Comparison of ENCODE assay signal across 9 cellular contexts in the genomic region with DNA sequence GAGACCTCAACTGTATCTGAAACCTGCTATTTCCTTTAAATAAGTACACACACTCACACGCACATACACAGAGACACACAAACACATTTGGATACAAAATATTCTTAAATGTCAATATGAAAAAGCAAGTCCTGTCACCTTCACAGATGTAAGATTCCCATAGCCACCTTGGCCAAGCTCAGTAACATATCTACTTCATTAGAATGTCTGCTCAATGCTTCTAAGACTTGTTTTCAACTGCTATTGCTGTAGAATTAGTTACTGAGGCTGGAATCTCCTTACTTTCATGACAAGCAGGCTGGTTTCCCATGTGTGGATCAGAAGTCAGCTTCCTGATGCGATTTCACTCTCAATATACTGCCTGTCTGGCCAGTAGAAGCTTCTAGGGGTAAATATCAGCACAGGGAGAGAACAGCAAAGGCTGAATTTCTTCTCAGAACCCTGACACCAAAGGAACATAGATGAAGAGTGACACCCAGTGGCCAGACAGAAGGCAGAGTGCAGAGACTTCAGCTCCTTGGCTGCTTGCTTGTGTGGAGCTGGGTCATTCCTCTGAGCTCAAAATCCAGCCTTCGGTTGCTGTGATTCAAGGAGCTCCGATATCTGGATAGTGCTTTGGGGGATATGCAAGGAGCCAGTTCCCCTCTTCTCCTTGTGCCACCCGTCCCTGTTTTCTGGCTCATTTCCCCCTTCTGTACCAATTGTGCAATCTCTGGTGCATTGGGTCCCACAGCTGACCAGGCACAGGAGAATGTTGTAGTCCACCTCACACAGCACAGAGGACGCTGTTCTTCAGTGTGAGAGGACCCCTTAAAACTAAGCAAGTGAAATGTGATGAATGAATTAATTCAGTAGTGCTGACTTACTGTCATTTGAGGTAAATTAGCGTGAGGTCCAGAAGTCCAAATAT. TPM values are rescaled to one million over a fixed set of nuclear protein-coding genes. Genes with fewer than 3 reads are reported as not detected.
A peak's percentile ranks its signal among the peaks of the same experiment; 100 is the strongest.
DNase-seq lines count a peak whose midpoint lies in the region; ATAC-seq and TF ChIP-seq lines count a peak whose summit lies in the region.
"Had no signal": no experiment of that assay in that cellular context is flagged by ENCODE, and none has a peak within 500 bp of the region (broad histone marks: within the 10 kb centered on the region; RNA-seq: fewer than 3 reads in every experiment).

No MANE protein-coding gene starts in this region.

- intact Hi-C loops in activated CD4-positive, alpha-beta T cell treated with anti-CD3 and anti-CD28 coated beads, Interleukin-2, amount 10 ng/mL, durations not matched to agents 24 days and 14 days (cut with micrococcal nuclease) = loop anchor here (2.0 kb wide), 1 partner anchor 382 kb away; no protein-coding TSS in a partner anchor

- no peaks in the 10 kb centered on the region for H3K36me3 Mint-ChIP-seq in activated CD4-positive, alpha-beta T cell treated with anti-CD3 and anti-CD28 coated beads, Interleukin-2, amount 10 ng/mL, durations not matched to agents 24 days and 14 days (ENCODE audit: low read depth)
- H3K36me3 Mint-ChIP-seq in endothelial cell (ENCODE audit: low read depth, unreplicated experiment) = no peaks in the 10 kb centered on the region

- H3K4me1 Mint-ChIP-seq in activated CD4-positive, alpha-beta T cell treated with anti-CD3 and anti-CD28 coated beads, Interleukin-2, amount 10 ng/mL, durations not matched to agents 24 days and 14 days = peaks cover 8% of the 10 kb centered on the region
- peaks cover 7% of the 10 kb centered on the region for H3K4me1 Mint-ChIP-seq in endothelial cell (ENCODE audit: unreplicated experiment)
- H3K4me1 Mint-ChIP-seq: IgD-negative memory B cell had no signal

- peaks cover 16% of the 10 kb centered on the region for H3K27me3 Mint-ChIP-seq in activated CD4-positive, alpha-beta T cell treated with anti-CD3 and anti-CD28 coated beads, Interleukin-2, amount 10 ng/mL, durations not matched to agents 24 days and 14 days
- peaks cover 1% of the 10 kb centered on the region for H3K27me3 Mint-ChIP-seq in endothelial cell (ENCODE audit: unreplicated experiment)

- H3K4me3 Mint-ChIP-seq in activated CD4-positive, alpha-beta T cell treated with anti-CD3 and anti-CD28 coated beads, Interleukin-2, amount 10 ng/mL, durations not matched to agents 24 days and 14 days = no peak overlapping the region
- H3K4me3 Mint-ChIP-seq in endothelial cell (ENCODE audit: unreplicated experiment) = no peak overlapping the region
- H3K4me3 Mint-ChIP-seq: IgD-negative memory B cell had no signal

- peak; percentile 84 for ATAC-seq in HG02885 (IDR thresholded peaks at IDR 0.05; ENCODE audit: poor library complexity, unreplicated experiment)

- POLR2A ChIA-PET in AG04449 (lab: Yijun Ruan, JAX) = interaction anchor here (1.2 kb wide), 1 partner anchor 79 kb away, joined by 5 read pairs; no protein-coding TSS in a partner anchor

- H3K9me3 Mint-ChIP-seq in activated CD4-positive, alpha-beta T cell treated with anti-CD3 and anti-CD28 coated beads, Interleukin-2, amount 10 ng/mL, durations not matched to agents 24 days and 14 days = no peaks in the 10 kb centered on the region
- no peaks in the 10 kb centered on the region for H3K9me3 Mint-ChIP-seq in endothelial cell (ENCODE audit: unreplicated experiment)
- H3K9me3 Mint-ChIP-seq: IgD-negative memory B cell had no signal

- DNase-seq in AG04449 (ENCODE audit: low read depth, low spot score) (peak; percentile 54), NCI-H2227 (lab: John Stamatoyannopoulos, UW; ENCODE audit: unreplicated experiment) (peak; percentile 37), endothelial cell (ENCODE audit: low spot score) (peak; percentile 62), midbrain (lab: John Stamatoyannopoulos, UW) (peak; percentile 91), superior temporal gyrus (ENCODE audit: extremely low spot score) (peak; percentile 93)
- DNase-seq in activated CD4-positive, alpha-beta T cell treated with anti-CD3 and anti-CD28 coated beads, Interleukin-2, amount 10 ng/mL, durations not matched to agents 24 days and 14 days = peak; percentile 77

- CTCF ChIA-PET in AG04449 (lab: Yijun Ruan, JAX) = interaction anchor here (0.6 to 20.4 kb wide), 59 partner anchors 10 to 935 kb away, joined by 3 to 686 read pairs (median 5); a partner anchor contains a TSS

- H3K4me3 ChIP-seq in AG04449 (ENCODE audit: low read depth, low read length) = no peak overlapping the region

- TF ChIP-seq CTCF in AG04449 (IDR thresholded peaks at IDR 0.05; ENCODE audit: insufficient read depth, low read length, missing control alignments) = peak; percentile 86
- peak; percentile 70 for TF ChIP-seq CTCF in GM12874 (IDR thresholded peaks at IDR 0.05; ENCODE audit: insufficient read depth, low read depth, low read length)
- TF ChIP-seq CTCF in endothelial cell (IDR thresholded peaks at IDR 0.05; ENCODE audit: unreplicated experiment) = peak; percentile 46

- no peak overlapping the region for H3K27ac Mint-ChIP-seq in activated CD4-positive, alpha-beta T cell treated with anti-CD3 and anti-CD28 coated beads, Interleukin-2, amount 10 ng/mL, durations not matched to agents 24 days and 14 days
- H3K27ac Mint-ChIP-seq in endothelial cell (ENCODE audit: unreplicated experiment) = no peak overlapping the region
- H3K27ac Mint-ChIP-seq: IgD-negative memory B cell had no signal

RNA-seq across cellular contexts. Expression of a gene that starts 26.6 kb away (rescaled TPM):
- total RNA-seq in activated CD4-positive, alpha-beta T cell treated with anti-CD3 and anti-CD28 coated beads, Interleukin-2, amount 10 ng/mL, durations not matched to agents 24 days and 14 days = not detected in 2 replicates
- 3.6 TPM for total RNA-seq in endothelial cell (ENCODE audit: unreplicated experiment)

RNA-seq across cellular contexts. Expression of a gene that starts 51.8 kb away (rescaled TPM):
- total RNA-seq in activated CD4-positive, alpha-beta T cell treated with anti-CD3 and anti-CD28 coated beads, Interleukin-2, amount 10 ng/mL, durations not matched to agents 24 days and 14 days = not detected in 2 replicates
- total RNA-seq in endothelial cell (ENCODE audit: unreplicated experiment) = 0.13 TPM

Comparison
In these comparisons a context has a peak if more than half of its experiments do, and no peak if none do; other contexts are left out.
1. DNase-seq: peak in every context shown above with its lines; median percentile 93 in superior temporal gyrus; 91 in midbrain; 77 in activated CD4-positive, alpha-beta T cell treated with anti-CD3 and anti-CD28 coated beads, Interleukin-2, amount 10 ng/mL, durations not matched to agents 24 days and 14 days; 62 in endothelial cell; 54 in AG04449; 37 in NCI-H2227.